In genomic region chr18:27844416-27844792, GRCh38 we compare ENCODE assay signal across 18 cellular contexts.
DNase-seq lines count a peak whose midpoint lies in the region; ATAC-seq and TF ChIP-seq lines count a peak whose summit lies in the region.
"Had no signal": no experiment of that assay in that cellular context is flagged by ENCODE, and none has a peak within 500 bp of the region (broad histone marks: within the 10 kb centered on the region; RNA-seq: fewer than 3 reads in every experiment).

No MANE protein-coding gene starts in this region.

- peak overlapping the region; percentile 36 for H3K4me2 ChIP-seq in HCT116 (ENCODE audit: low read length)
- H3K4me2 ChIP-seq: neural progenitor cell had no signal

- in situ Hi-C loops in ACHN (cut with HindIII; ENCODE audit: low pct_ligation_motif_present, low pct_unique_long_range_greater_than_20kb, low sequenced_read_pairs) = no loop called here

- no peak overlapping the region for H2AFZ ChIP-seq in HCT116 (ENCODE audit: low read depth, low read length, poor library complexity, severe bottlenecking)
- H2AFZ ChIP-seq: neural progenitor cell had no signal

- RAD21 ChIA-PET in HCT116 (lab: Charles Lee; ENCODE audit: low non-redundant PET in 1 of 2, low total read pairs in 2 of 2, uncharacterized antibody in 2 of 2, unreplicated experiment in 2 of 2) = no interaction called here

- no peaks in the 10 kb centered on the region for H3K79me2 ChIP-seq in HCT116 (ENCODE audit: insufficient read depth, low read length)

- no peaks in the 10 kb centered on the region; a peak in 1 of 4 replicates for H3K9me3 ChIP-seq in HCT116 (ENCODE audit: control insufficient read depth in 1 of 2, insufficient read depth in 1 of 2, low read depth in 1 of 2, low read length in 2 of 2)

- no peak for TF ChIP-seq CTCF in HCT116 (IDR thresholded peaks at IDR 0.05 in 2 of 3, conservative IDR thresholded peaks at IDR 0.05 in 1 of 3; ENCODE audit: borderline replicate concordance in 1 of 3, insufficient read depth in 1 of 3, low read depth in 2 of 3, low read length in 2 of 3)
- TF ChIP-seq CTCF in foreskin fibroblast (IDR thresholded peaks at IDR 0.05; ENCODE audit: low read depth, low read length) = no peak

- no peak overlapping the region for H3K9ac ChIP-seq in HCT116 (ENCODE audit: low read length)
- H3K9ac ChIP-seq: neural progenitor cell had no signal

- H3K4me1 ChIP-seq in HCT116 (ENCODE audit: control insufficient read depth in 1 of 2, insufficient read depth in 2 of 2, low read length in 2 of 2) = peaks cover 7 to 26% of the 10 kb centered on the region in 2 experiments; a peak in 3 of 4 replicates
- H3K4me1 ChIP-seq: neural progenitor cell had no signal

- H3K36me3 ChIP-seq in HCT116 (ENCODE audit: control insufficient read depth in 1 of 2, insufficient read depth in 2 of 2, low read length in 2 of 2) = no peaks in the 10 kb centered on the region
- H3K36me3 ChIP-seq: neural progenitor cell had no signal

- DNase-seq in ACHN (peak; percentile 38), HCT116 (ENCODE audit: low read depth, low spot score) (no peak), foreskin fibroblast (peak; percentile 13 to 26), amygdala (lab: John Stamatoyannopoulos, UW) (no peak), GF-D8 (lab: John Stamatoyannopoulos, UW) (no peak), pons (ENCODE audit: low spot score) (no peak)
- DNase-seq: activated CD4-positive, alpha-beta T cell treated with anti-CD3 and anti-CD28 coated beads, Interleukin-2, amount 10 ng/mL, durations not matched to agents 24 days and 14 days; activated naive CD4-positive, alpha-beta T cell treated with anti-CD3 and anti-CD28 coated beads, Interleukin-2, amount 50 U/mL, for 16 hours; activated T-cell treated with anti-CD3 and anti-CD28 coated beads for 4 hours; CD8-positive, alpha-beta T cell; effector CD4-positive, alpha-beta T cell; kidney; MV-4-11; NCI-H526 treated with DMSO at 0.1 percent for 48 hours; retina had no signal

- ATAC-seq in HCT116 (peak; percentile 60; the same call in 1 of the 2 replicates), SK-N-SH treated with all-trans-retinoic acid at 6 μM for 48 hours (peak; percentile 58; the same call in 2 of the 3 replicates), HG03460 (IDR thresholded peaks at IDR 0.05; ENCODE audit: unreplicated experiment) (no peak)
- ATAC-seq: CD8-positive, alpha-beta T cell had no signal

- H4K20me1 ChIP-seq in HCT116 (ENCODE audit: insufficient read depth) = no peaks in the 10 kb centered on the region

- H3K27me3 ChIP-seq in HCT116 (ENCODE audit: insufficient read depth, low read length) = no peaks in the 10 kb centered on the region
- H3K27me3 ChIP-seq: neural progenitor cell had no signal

- no TSS peak for BruUV-seq in HCT116 (replicated peaks; lab: Mats Ljungman, UMichigan)

- TF ChIP-seq POLR2A in HCT116 (IDR thresholded peaks at IDR 0.05; ENCODE audit: borderline replicate concordance, extremely low read depth, insufficient read depth, insufficient read length) = no peak

- CTCF ChIA-PET in HCT116 (lab: Charles Lee) = no interaction called here

- no peak overlapping the region for H3K27ac ChIP-seq in HCT116 (ENCODE audit: low read depth, low read length)
- H3K27ac ChIP-seq: neural progenitor cell had no signal

- intact Hi-C loops in HCT116 (cut with micrococcal nuclease) = no loop called here

- TF ChIP-seq RAD21 in HCT116 (IDR thresholded peaks at IDR 0.05; ENCODE audit: low read depth) = no peak

- H3K4me3 ChIP-seq in HCT116 (replicated peaks in 1 of 2; ENCODE audit: low read depth in 1 of 2, low read length in 2 of 2) = no peak overlapping the region
- H3K4me3 ChIP-seq in foreskin fibroblast (ENCODE audit: low read depth in 1 of 2, low read length in 2 of 2) = no peak overlapping the region
- H3K4me3 ChIP-seq: neural progenitor cell had no signal

- no peaks in the 10 kb centered on the region for H3K9me2 ChIP-seq in HCT116 (ENCODE audit: insufficient read depth)

- POLR2A ChIA-PET in HCT116 (lab: Charles Lee) = no interaction called here

TF ChIP-seq in HCT116, 20 proteins besides CTCF, POLR2A, EP300 and RAD21:
- TF ChIP-seq CEBPB (IDR thresholded peaks at IDR 0.05; ENCODE audit: low read depth) = no peak
- no peak for TF ChIP-seq ELF1 (IDR thresholded peaks at IDR 0.05; ENCODE audit: borderline replicate concordance, low read depth)
- no peak for TF ChIP-seq TCF7L2 (IDR thresholded peaks at IDR 0.05; ENCODE audit: borderline replicate concordance, extremely low read depth, insufficient read depth, insufficient read length)
- no peak for TF ChIP-seq MAX (IDR thresholded peaks at IDR 0.05)
- no peak for TF ChIP-seq ZFX (IDR thresholded peaks at IDR 0.05)
- no peak for TF ChIP-seq FOSL1 (IDR thresholded peaks at IDR 0.05; ENCODE audit: low read depth)
- no peak for TF ChIP-seq POLR2AphosphoS5 (IDR thresholded peaks at IDR 0.05; ENCODE audit: low read depth, low read length)
- no peak for TF ChIP-seq SIN3A (IDR thresholded peaks at IDR 0.05; ENCODE audit: low read depth)

TF ChIP-seq in SK-N-SH treated with all-trans-retinoic acid at 6 μM for 48 hours, 23 proteins besides CTCF, POLR2A, EP300 and RAD21 (continues in another document):
- TF ChIP-seq ISL1 (CRISPR knock-in tag; IDR thresholded peaks at IDR 0.05) (no peak), ESRRG (CRISPR knock-in tag; IDR thresholded peaks at IDR 0.05) (no peak), ARNTL (CRISPR knock-in tag; IDR thresholded peaks at IDR 0.05; ENCODE audit: borderline replicate concordance, low read depth) (no peak), ZFP3 (CRISPR knock-in tag; IDR thresholded peaks at IDR 0.05) (no peak), TCF4 (CRISPR knock-in tag; IDR thresholded peaks at IDR 0.05; ENCODE audit: borderline replicate concordance) (no peak), ZC3H10 (CRISPR knock-in tag; IDR thresholded peaks at IDR 0.05) (no peak), ZNF70 (CRISPR knock-in tag; IDR thresholded peaks at IDR 0.05) (no peak), GLIS3 (CRISPR knock-in tag; IDR thresholded peaks at IDR 0.05) (no peak), RARB (CRISPR knock-in tag; IDR thresholded peaks at IDR 0.05) (no peak)
- TF ChIP-seq, protein P1, sequence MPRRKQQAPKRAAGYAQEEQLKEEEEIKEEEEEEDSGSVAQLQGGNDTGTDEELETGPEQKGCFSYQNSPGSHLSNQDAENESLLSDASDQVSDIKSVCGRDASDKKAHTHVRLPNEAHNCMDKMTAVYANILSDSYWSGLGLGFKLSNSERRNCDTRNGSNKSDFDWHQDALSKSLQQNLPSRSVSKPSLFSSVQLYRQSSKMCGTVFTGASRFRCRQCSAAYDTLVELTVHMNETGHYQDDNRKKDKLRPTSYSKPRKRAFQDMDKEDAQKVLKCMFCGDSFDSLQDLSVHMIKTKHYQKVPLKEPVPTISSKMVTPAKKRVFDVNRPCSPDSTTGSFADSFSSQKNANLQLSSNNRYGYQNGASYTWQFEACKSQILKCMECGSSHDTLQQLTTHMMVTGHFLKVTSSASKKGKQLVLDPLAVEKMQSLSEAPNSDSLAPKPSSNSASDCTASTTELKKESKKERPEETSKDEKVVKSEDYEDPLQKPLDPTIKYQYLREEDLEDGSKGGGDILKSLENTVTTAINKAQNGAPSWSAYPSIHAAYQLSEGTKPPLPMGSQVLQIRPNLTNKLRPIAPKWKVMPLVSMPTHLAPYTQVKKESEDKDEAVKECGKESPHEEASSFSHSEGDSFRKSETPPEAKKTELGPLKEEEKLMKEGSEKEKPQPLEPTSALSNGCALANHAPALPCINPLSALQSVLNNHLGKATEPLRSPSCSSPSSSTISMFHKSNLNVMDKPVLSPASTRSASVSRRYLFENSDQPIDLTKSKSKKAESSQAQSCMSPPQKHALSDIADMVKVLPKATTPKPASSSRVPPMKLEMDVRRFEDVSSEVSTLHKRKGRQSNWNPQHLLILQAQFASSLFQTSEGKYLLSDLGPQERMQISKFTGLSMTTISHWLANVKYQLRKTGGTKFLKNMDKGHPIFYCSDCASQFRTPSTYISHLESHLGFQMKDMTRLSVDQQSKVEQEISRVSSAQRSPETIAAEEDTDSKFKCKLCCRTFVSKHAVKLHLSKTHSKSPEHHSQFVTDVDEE (CRISPR knock-in tag; IDR thresholded peaks at IDR 0.05) = no peak
- TF ChIP-seq, protein P2, sequence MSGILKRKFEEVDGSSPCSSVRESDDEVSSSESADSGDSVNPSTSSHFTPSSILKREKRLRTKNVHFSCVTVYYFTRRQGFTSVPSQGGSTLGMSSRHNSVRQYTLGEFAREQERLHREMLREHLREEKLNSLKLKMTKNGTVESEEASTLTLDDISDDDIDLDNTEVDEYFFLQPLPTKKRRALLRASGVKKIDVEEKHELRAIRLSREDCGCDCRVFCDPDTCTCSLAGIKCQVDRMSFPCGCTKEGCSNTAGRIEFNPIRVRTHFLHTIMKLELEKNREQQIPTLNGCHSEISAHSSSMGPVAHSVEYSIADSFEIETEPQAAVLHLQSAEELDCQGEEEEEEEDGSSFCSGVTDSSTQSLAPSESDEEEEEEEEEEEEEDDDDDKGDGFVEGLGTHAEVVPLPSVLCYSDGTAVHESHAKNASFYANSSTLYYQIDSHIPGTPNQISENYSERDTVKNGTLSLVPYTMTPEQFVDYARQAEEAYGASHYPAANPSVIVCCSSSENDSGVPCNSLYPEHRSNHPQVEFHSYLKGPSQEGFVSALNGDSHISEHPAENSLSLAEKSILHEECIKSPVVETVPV (CRISPR knock-in tag; IDR thresholded peaks at IDR 0.05) = no peak
- TF ChIP-seq, protein P3, sequence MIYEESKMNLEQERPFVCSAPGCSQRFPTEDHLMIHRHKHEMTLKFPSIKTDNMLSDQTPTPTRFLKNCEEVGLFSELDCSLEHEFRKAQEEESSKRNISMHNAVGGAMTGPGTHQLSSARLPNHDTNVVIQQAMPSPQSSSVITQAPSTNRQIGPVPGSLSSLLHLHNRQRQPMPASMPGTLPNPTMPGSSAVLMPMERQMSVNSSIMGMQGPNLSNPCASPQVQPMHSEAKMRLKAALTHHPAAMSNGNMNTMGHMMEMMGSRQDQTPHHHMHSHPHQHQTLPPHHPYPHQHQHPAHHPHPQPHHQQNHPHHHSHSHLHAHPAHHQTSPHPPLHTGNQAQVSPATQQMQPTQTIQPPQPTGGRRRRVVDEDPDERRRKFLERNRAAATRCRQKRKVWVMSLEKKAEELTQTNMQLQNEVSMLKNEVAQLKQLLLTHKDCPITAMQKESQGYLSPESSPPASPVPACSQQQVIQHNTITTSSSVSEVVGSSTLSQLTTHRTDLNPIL (CRISPR knock-in tag; IDR thresholded peaks at IDR 0.05; ENCODE audit: low read depth) = no peak

Comparison
In these comparisons a context has a peak if more than half of its experiments do, and no peak if none do; other contexts are left out.
1. DNase-seq: peak in ACHN (single experiment) and foreskin fibroblast (2 of 2); none in HCT116 (single experiment), amygdala (0 of 56), GF-D8 (single experiment) and pons (single experiment).